ENCODE assay signal across 18 cellular contexts in genomic region chr15:32130823-32131222, GRCh38.
DNase-seq lines count a peak whose midpoint lies in the region; ATAC-seq and TF ChIP-seq lines count a peak whose summit lies in the region.
"Had no signal": no experiment of that assay in that cellular context is flagged by ENCODE, and none has a peak within 500 bp of the region (broad histone marks: within the 10 kb centered on the region; RNA-seq: fewer than 3 reads in every experiment).

No MANE protein-coding gene starts in this region.

- POLR2A ChIA-PET in OCI-LY7 (lab: Charles Lee), result no interaction called here

- H3K9me3 Mint-ChIP-seq in GM23338, result no peaks in the 10 kb centered on the region; the same call in 2 of the 3 replicates
- H3K9me3 Mint-ChIP-seq in endodermal cell, result no peaks in the 10 kb centered on the region
- peaks cover 0 to 6% (median 0%) of the 10 kb centered on the region in 7 donors for H3K9me3 Mint-ChIP-seq in CD14-positive monocyte
- H3K9me3 Mint-ChIP-seq: T-cell had no signal

- H3K36me3 Mint-ChIP-seq in GM23338 (ENCODE audit: low read depth) (no peaks in the 10 kb centered on the region), endodermal cell (ENCODE audit: low read depth) (no peaks in the 10 kb centered on the region), CD14-positive monocyte (no peaks in the 10 kb centered on the region)
- H3K36me3 Mint-ChIP-seq: T-cell had no signal

- H3K9me2 ChIP-seq in GM23338 (ENCODE audit: insufficient read depth) (no peaks in the 10 kb centered on the region), OCI-LY7 (ENCODE audit: insufficient read depth, low read length) (no peaks in the 10 kb centered on the region)

- H3K9me3 ChIP-seq in OCI-LY7 (ENCODE audit: low read length), result no peaks in the 10 kb centered on the region
- no peaks in the 10 kb centered on the region for H3K9me3 ChIP-seq in endodermal cell (ENCODE audit: control insufficient read depth, low read length)
- no peaks in the 10 kb centered on the region for H3K9me3 ChIP-seq in heart right ventricle
- H3K9me3 ChIP-seq: BLaER1 had no signal

- H3K27me3 ChIP-seq in GM23338 (ENCODE audit: insufficient read depth) (no peaks in the 10 kb centered on the region), endodermal cell (ENCODE audit: control insufficient read depth, insufficient read depth, low read length, poor library complexity, severe bottlenecking) (no peaks in the 10 kb centered on the region), heart right ventricle (peaks cover 0 to 49% (median 12%) of the 10 kb centered on the region in 7 donors)
- H3K27me3 ChIP-seq: BLaER1 had no signal

- no peak overlapping the region for H3K4me2 ChIP-seq in GM23338
- no peak overlapping the region for H3K4me2 ChIP-seq in OCI-LY7 (ENCODE audit: low read length)
- H3K4me2 ChIP-seq: BLaER1 had no signal

- peak; percentile 14 for DNase-seq in GM23338 (ENCODE audit: low spot score)
- DNase-seq in OCI-LY7 (ENCODE audit: low spot score), result no peak
- no peak for DNase-seq in endodermal cell
- no peak for DNase-seq in heart right ventricle
- no peak for DNase-seq in CD14-positive monocyte (ENCODE audit: low spot score)
- DNase-seq: DMS79, KBM-7, MV-4-11, NCI-H1694 treated with DMSO at 0.1 percent for 48 hours, NCI-H2227 treated with DMSO at 0.1 percent for 48 hours, NCI-H524, SHP77, T-cell had no signal

- H3K27ac Mint-ChIP-seq in GM23338, result no peak overlapping the region
- H3K27ac Mint-ChIP-seq in endodermal cell, result no peak overlapping the region
- no peak overlapping the region for H3K27ac Mint-ChIP-seq in CD14-positive monocyte
- H3K27ac Mint-ChIP-seq: T-cell had no signal

- no peaks in the 10 kb centered on the region for H3F3A ChIP-seq in GM23338 (replicated peaks; ENCODE audit: low read depth)

- intact Hi-C loops in OCI-LY7 (cut with micrococcal nuclease; ENCODE audit: unreplicated experiment), result no loop called here
- intact Hi-C loops in heart right ventricle (cut with DNase I), result no loop called here
- intact Hi-C loops in CD14-positive monocyte (cut with micrococcal nuclease), result no loop called here

- TF ChIP-seq CTCF in 22Rv1 (IDR thresholded peaks at IDR 0.05), result 0 out of 2 replicates have a peak, but pooled peaks have one; percentile 10
- TF ChIP-seq CTCF in GM23338 (conservative IDR thresholded peaks at IDR 0.05; ENCODE audit: low read depth in 2 of 2), result peak; percentile 41 to 61
- peak; percentile 45 for TF ChIP-seq CTCF in OCI-LY7 (conservative IDR thresholded peaks at IDR 0.05; ENCODE audit: low read length)
- TF ChIP-seq CTCF in endodermal cell (conservative IDR thresholded peaks at IDR 0.05), result peak; percentile 60
- no peak for TF ChIP-seq CTCF in heart right ventricle (IDR thresholded peaks at IDR 0.05)
- TF ChIP-seq CTCF in CD14-positive monocyte (IDR thresholded peaks at IDR 0.05), result no peak

- H3K27ac ChIP-seq in 22Rv1 (no peak overlapping the region), GM23338 (ENCODE audit: low read depth) (no peak overlapping the region), OCI-LY7 (ENCODE audit: low read depth, low read length, poor library complexity, severe bottlenecking) (no peak overlapping the region), endodermal cell (ENCODE audit: low read depth, low read length) (no peak overlapping the region), heart right ventricle (no peak overlapping the region)
- H3K27ac ChIP-seq: BLaER1 had no signal

- no peak overlapping the region for H3K4me3 ChIP-seq in GM23338
- no peak overlapping the region for H3K4me3 ChIP-seq in OCI-LY7 (ENCODE audit: low read depth, low read length, poor library complexity, severe bottlenecking)
- H3K4me3 ChIP-seq in endodermal cell (ENCODE audit: low read length), result no peak overlapping the region
- H3K4me3 ChIP-seq in heart right ventricle, result no peak overlapping the region
- H3K4me3 ChIP-seq: BLaER1 had no signal

- H4K20me1 ChIP-seq in GM23338 (replicated peaks; ENCODE audit: insufficient read depth) (peaks cover 3% of the 10 kb centered on the region; the same call in 1 of the 2 replicates), OCI-LY7 (ENCODE audit: insufficient read depth, low read length) (no peaks in the 10 kb centered on the region)
- H4K20me1 ChIP-seq: BLaER1 had no signal

- H3K9ac ChIP-seq in endodermal cell (ENCODE audit: extremely low read depth, low read length, poor library complexity, severe bottlenecking), result no peak overlapping the region
- H3K9ac ChIP-seq: BLaER1 had no signal

- whole genome bisulfite sequencing in endodermal cell (ENCODE audit: insufficient coverage in 1 of 2, insufficient read length in 1 of 2), 2 experiments, result 93% methylated on average over 3 of the region's 3 CpGs; no CpG with 5 or more reads in 1 of the 2 experiments
- WGBS in heart right ventricle, 2 donors, result 92 to 94% methylated on average over 3 of the region's 3 CpGs

- H3K4me3 Mint-ChIP-seq in GM23338, result no peak overlapping the region
- H3K4me3 Mint-ChIP-seq in endodermal cell, result no peak overlapping the region
- no peak overlapping the region for H3K4me3 Mint-ChIP-seq in CD14-positive monocyte
- H3K4me3 Mint-ChIP-seq: T-cell had no signal

- no peaks in the 10 kb centered on the region for H3K79me2 ChIP-seq in GM23338 (replicated peaks; ENCODE audit: insufficient read depth)
- no peaks in the 10 kb centered on the region for H3K79me2 ChIP-seq in OCI-LY7 (ENCODE audit: insufficient read depth, low read depth, low read length)

- BruUV-seq in OCI-LY7 (replicated peaks; lab: Mats Ljungman, UMichigan), result no TSS peak

- H3K4me1 Mint-ChIP-seq in GM23338 (peaks cover under 1% of the 10 kb centered on the region), endodermal cell (peaks cover under 1% of the 10 kb centered on the region), CD14-positive monocyte (no peaks in the 10 kb centered on the region)
- H3K4me1 Mint-ChIP-seq: T-cell had no signal

- ATAC-seq in GM23338 (no peak), heart right ventricle (no peak), GM18511 (IDR thresholded peaks at IDR 0.05; ENCODE audit: unreplicated experiment) (no peak), GM19397 (IDR thresholded peaks at IDR 0.05; ENCODE audit: unreplicated experiment) (no peak)
- ATAC-seq: SK-N-SH treated with all-trans-retinoic acid at 6 μM for 48 hours, T-cell had no signal

- H3K4me1 ChIP-seq in GM23338 (ENCODE audit: insufficient read depth) (no peaks in the 10 kb centered on the region; the same call in 1 of the 2 replicates), OCI-LY7 (ENCODE audit: insufficient read depth, low read length, poor library complexity, severe bottlenecking) (no peaks in the 10 kb centered on the region), endodermal cell (ENCODE audit: control insufficient read depth, insufficient read depth, low read length) (no peaks in the 10 kb centered on the region), heart right ventricle (peaks cover 0 to 4% (median 0%) of the 10 kb centered on the region in 9 donors)
- H3K4me1 ChIP-seq: BLaER1 had no signal

- H2AFZ ChIP-seq in GM23338, result no peak overlapping the region
- no peak overlapping the region for H2AFZ ChIP-seq in OCI-LY7 (ENCODE audit: low read length)

- H3K27me3 Mint-ChIP-seq in GM23338 (ENCODE audit: insufficient read depth, low read depth, poor library complexity) (peaks cover 2% of the 10 kb centered on the region), endodermal cell (ENCODE audit: insufficient read depth) (no peaks in the 10 kb centered on the region), CD14-positive monocyte (ENCODE audit: low read depth in 3 of 3) (peaks cover 3 to 5% (median 4%) of the 10 kb centered on the region in 3 donors)

- CTCF ChIA-PET in OCI-LY7 (lab: Charles Lee; ENCODE audit: unreplicated experiment), result no interaction called here

- H3K36me3 ChIP-seq in GM23338 (ENCODE audit: insufficient read depth), result no peaks in the 10 kb centered on the region
- H3K36me3 ChIP-seq in OCI-LY7 (ENCODE audit: insufficient read depth, low read length), result no peaks in the 10 kb centered on the region
- no peaks in the 10 kb centered on the region for H3K36me3 ChIP-seq in endodermal cell (ENCODE audit: control insufficient read depth, insufficient read depth, low read length)
- H3K36me3 ChIP-seq in heart right ventricle, result no peaks in the 10 kb centered on the region
- H3K36me3 ChIP-seq: BLaER1 had no signal

TF ChIP-seq in GM23338, 12 proteins besides CTCF, POLR2A, EP300 and RAD21 (continues in another document):
- TF ChIP-seq NANOG (IDR thresholded peaks at IDR 0.05; ENCODE audit: borderline replicate concordance) (no peak), ZNF114 (CRISPR knock-in tag; IDR thresholded peaks at IDR 0.05) (no peak), POLR2AphosphoS5 (IDR thresholded peaks at IDR 0.05; ENCODE audit: low read depth) (no peak), JUNB (IDR thresholded peaks at IDR 0.05; ENCODE audit: unreplicated experiment) (no peak), EZH2 (IDR thresholded peaks at IDR 0.05; ENCODE audit: low read depth, unreplicated experiment) (no peak), REST (IDR thresholded peaks at IDR 0.05; ENCODE audit: unreplicated experiment) (no peak)

Comparison
In these comparisons a context has a peak if more than half of its experiments do, and no peak if none do; other contexts are left out.
1. CTCF ChIP-seq: peak in 22Rv1 (single experiment), GM23338 (2 of 2), OCI-LY7 (single experiment) and endodermal cell (single experiment); none in heart right ventricle (0 of 9) and CD14-positive monocyte (single experiment).